Comparison of ENCODE assay signal across 1 cellular context in the genomic region with DNA sequence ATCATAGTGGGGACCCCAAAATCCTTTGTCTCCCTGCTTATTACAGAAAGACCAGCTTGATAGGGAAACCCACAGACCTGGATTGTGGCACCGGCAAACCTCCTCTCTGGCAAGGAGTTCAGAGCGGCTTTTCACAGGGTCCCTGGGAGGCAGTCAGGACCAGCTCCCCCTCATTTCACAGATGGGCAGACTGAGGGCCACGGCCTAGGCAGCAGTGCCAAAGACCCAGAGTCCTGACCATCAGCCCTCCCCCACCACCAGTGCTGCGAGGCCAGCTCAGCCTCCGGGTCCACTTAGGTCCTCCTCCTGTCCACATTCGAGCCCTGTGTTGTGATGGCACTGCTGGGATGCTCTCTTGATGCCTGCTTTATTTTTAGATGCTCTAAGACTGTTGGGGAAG.
TF ChIP-seq lines count a peak whose summit lies in the region.

No MANE protein-coding gene starts in this region.

TF ChIP-seq in IMR-90, 13 proteins besides CTCF, POLR2A, EP300 and RAD21:
- TF ChIP-seq RFX5 (IDR thresholded peaks at IDR 0.05; ENCODE audit: low read depth, low read length) (no peak), USF2 (IDR thresholded peaks at IDR 0.05; ENCODE audit: low read depth, low read length) (no peak), MXI1 (IDR thresholded peaks at IDR 0.05; ENCODE audit: borderline replicate concordance, low read depth, low read length) (no peak), FOS (IDR thresholded peaks at IDR 0.05; ENCODE audit: low read depth, low read length) (no peak), BHLHE40 (IDR thresholded peaks at IDR 0.05; ENCODE audit: low read depth, low read length) (no peak)
TF ChIP-seq in IMR-90: peak in this region for 0.
